18 cellular contexts compared by ENCODE assay signal in genomic region chr3:172707967-172708366, GRCh38. TPM values are rescaled to one million over a fixed set of nuclear protein-coding genes. Genes with fewer than 3 reads are reported as not detected.
DNase-seq lines count a peak whose midpoint lies in the region; ATAC-seq and TF ChIP-seq lines count a peak whose summit lies in the region.
"Had no signal": no experiment of that assay in that cellular context is flagged by ENCODE, and none has a peak within 500 bp of the region (broad histone marks: within the 10 kb centered on the region; RNA-seq: fewer than 3 reads in every experiment).

No MANE protein-coding gene starts in this region.

- in situ Hi-C loops in Caki2 (cut with HindIII; ENCODE audit: low pct_unique_long_range_greater_than_20kb, low sequenced_read_pairs), result no loop called here

- TF ChIP-seq CTCF in PC-3 (conservative IDR thresholded peaks at IDR 0.05; ENCODE audit: low read depth, low read length), result no peak
- no peak for TF ChIP-seq CTCF in epithelial cell of proximal tubule (conservative IDR thresholded peaks at IDR 0.05; ENCODE audit: low read depth, low read length)
- no peak for TF ChIP-seq CTCF in glutamatergic neuron (IDR thresholded peaks at IDR 0.05; ENCODE audit: partially characterized antibody, unreplicated experiment)

- H4K20me1 ChIP-seq in PC-3 (ENCODE audit: low read length), result peaks cover 38% of the 10 kb centered on the region

- H3K4me1 Mint-ChIP-seq in glutamatergic neuron (ENCODE audit: low read depth, unreplicated experiment), result no peaks in the 10 kb centered on the region

- no peak overlapping the region for H3K27ac ChIP-seq in PC-3 (ENCODE audit: low read length)
- H3K27ac ChIP-seq: esophagus squamous epithelium, sigmoid colon had no signal

- CTCF ChIA-PET in PC-3 (lab: Charles Lee), result interaction anchor here (0.5 kb wide), 1 partner anchor 42 kb away, joined by 4 read pairs; no protein-coding TSS in a partner anchor

- no peak overlapping the region for H3K4me3 Mint-ChIP-seq in glutamatergic neuron (ENCODE audit: unreplicated experiment)
- H3K4me3 Mint-ChIP-seq: dendritic cell treated with granulocyte-macrophage colony-stimulating factor and Interleukin-4, amounts not matched to agents 40 ng/mL and 50 ng/mL, for 4 days; T-helper 17 cell had no signal

- no peak overlapping the region for H3K27ac Mint-ChIP-seq in glutamatergic neuron (ENCODE audit: unreplicated experiment)
- H3K27ac Mint-ChIP-seq: CD4-positive, CD25-positive, alpha-beta regulatory T cell; dendritic cell treated with granulocyte-macrophage colony-stimulating factor and Interleukin-4, amounts not matched to agents 40 ng/mL and 50 ng/mL, for 4 days had no signal

- H3K27me3 Mint-ChIP-seq in glutamatergic neuron (ENCODE audit: unreplicated experiment), result no peaks in the 10 kb centered on the region
- H3K27me3 Mint-ChIP-seq: dendritic cell treated with granulocyte-macrophage colony-stimulating factor and Interleukin-4, amounts not matched to agents 40 ng/mL and 50 ng/mL, for 4 days; T-helper 17 cell had no signal

- DNase-seq in Caki2 (ENCODE audit: low read depth) (peak; percentile 64), PC-3 (peak; percentile 43), epithelial cell of proximal tubule (ENCODE audit: low read depth) (no peak), renal cortical epithelial cell (ENCODE audit: low read depth) (peak; percentile 75), glutamatergic neuron (no peak)
- no peak for DNase-seq in activated effector memory CD4-positive, alpha-beta T cell treated with Interleukin-2 at 50 U/mL for 16 hours
- DNase-seq: CD4-positive, CD25-positive, alpha-beta regulatory T cell; esophagus squamous epithelium; NCI-H2227 treated with DMSO at 0.1 percent for 48 hours; NK-92 treated with Interleukin-12 subunit alpha and Interleukin-12 subunit beta, amount 100 ng/mL, for 24 hours; sigmoid colon; stimulated activated CD4-positive, alpha-beta T cell treated with anti-CD3 and anti-CD28 coated beads, Interleukin-4, amount 100 ng/mL, for 24 hours; T-helper 17 cell had no signal

- H3K4me2 ChIP-seq in PC-3 (ENCODE audit: low read length), result peak overlapping the region; percentile 95; the same call in 1 of the 2 replicates

- no peaks in the 10 kb centered on the region for H3K36me3 Mint-ChIP-seq in glutamatergic neuron (ENCODE audit: unreplicated experiment)
- H3K36me3 Mint-ChIP-seq: CD4-positive, CD25-positive, alpha-beta regulatory T cell had no signal

- H3K36me3 ChIP-seq in PC-3 (ENCODE audit: low read depth, low read length), result no peaks in the 10 kb centered on the region
- H3K36me3 ChIP-seq: esophagus squamous epithelium, sigmoid colon, upper lobe of left lung had no signal

- intact Hi-C loops in PC-3 (cut with micrococcal nuclease), result loop anchor here (1.0 kb wide), 1 partner anchor 12 kb away; no protein-coding TSS in a partner anchor

- H3K9ac ChIP-seq in PC-3 (ENCODE audit: low read length), result no peak overlapping the region

- H3K9me3 Mint-ChIP-seq in glutamatergic neuron (ENCODE audit: unreplicated experiment), result no peaks in the 10 kb centered on the region
- H3K9me3 Mint-ChIP-seq: CD4-positive, CD25-positive, alpha-beta regulatory T cell; dendritic cell treated with granulocyte-macrophage colony-stimulating factor and Interleukin-4, amounts not matched to agents 40 ng/mL and 50 ng/mL, for 4 days; neural crest cell had no signal

- peaks cover 36% of the 10 kb centered on the region for H3K4me1 ChIP-seq in PC-3 (ENCODE audit: insufficient read depth, low read length)

- ATAC-seq in PC-3 (no peak), HG03097 (IDR thresholded peaks at IDR 0.05; ENCODE audit: low FRiP score, unreplicated experiment) (no peak)
- ATAC-seq: Right ventricle myocardium inferior, T-helper 17 cell had no signal

- H3F3A ChIP-seq in PC-3 (ENCODE audit: low read length, unreplicated experiment), result peaks cover 11% of the 10 kb centered on the region

- H3K4me3 ChIP-seq in PC-3 (ENCODE audit: low read length) (peak overlapping the region; percentile 93; the same call in 1 of the 2 replicates), epithelial cell of proximal tubule (ENCODE audit: low read depth, low read length) (peak overlapping the region; percentile 3)
- H3K4me3 ChIP-seq: esophagus squamous epithelium, sigmoid colon had no signal

- POLR2A ChIA-PET in PC-3 (lab: Charles Lee; ENCODE audit: unreplicated experiment), result interaction anchor here (1.0 kb wide), 1 partner anchor 41 kb away, joined by 8 read pairs; no protein-coding TSS in a partner anchor

- no peaks in the 10 kb centered on the region for H3K27me3 ChIP-seq in PC-3 (ENCODE audit: low read length)
- H3K27me3 ChIP-seq: esophagus squamous epithelium, sigmoid colon, upper lobe of left lung had no signal

- H2AFZ ChIP-seq in PC-3 (ENCODE audit: low read length), result no peak overlapping the region

- BruUV-seq in PC-3 (replicated peaks; lab: Mats Ljungman, UMichigan), result no TSS peak

- H3K9me2 ChIP-seq in PC-3 (replicated peaks; ENCODE audit: low read length), result no peaks in the 10 kb centered on the region

- no peaks in the 10 kb centered on the region for H3K9me3 ChIP-seq in PC-3 (ENCODE audit: low read length)
- H3K9me3 ChIP-seq: esophagus squamous epithelium, sigmoid colon, upper lobe of left lung had no signal

- H3K79me2 ChIP-seq in PC-3 (ENCODE audit: low read length), result peaks cover 78% of the 10 kb centered on the region

RNA-seq across cellular contexts. Expression of gene NCEH1, which starts 2.9 kb away (rescaled TPM):
- total RNA-seq in Caki2 (2014; rRNA removed; shearing (Covaris generic); ENCODE audit: low replicate concordance), result 22.5 and 45.2 TPM in 2 replicates
- total RNA-seq in PC-3 (2014; rRNA removed) (28.2 and 33.9 TPM in 2 replicates), epithelial cell of proximal tubule (67.1 and 72.9 TPM in 2 replicates), renal cortical epithelial cell (57.2 and 95.7 TPM in 2 replicates), glutamatergic neuron (ENCODE audit: unreplicated experiment) (1.5 TPM)

RNA-seq across cellular contexts. Expression of gene ECT2, which starts 42.6 kb away (rescaled TPM):
- total RNA-seq in Caki2 (2014; rRNA removed; shearing (Covaris generic); ENCODE audit: low replicate concordance), result 61.7 and 69.9 TPM in 2 replicates
- total RNA-seq in PC-3 (2014; rRNA removed), result 66.9 and 77.4 TPM in 2 replicates
- 98.8 and 129 TPM in 2 replicates for total RNA-seq in epithelial cell of proximal tubule
- total RNA-seq in renal cortical epithelial cell, result 61.1 and 107 TPM in 2 replicates
- total RNA-seq in glutamatergic neuron (ENCODE audit: unreplicated experiment), result 11.5 TPM

Comparison
In these comparisons a context has a peak if more than half of its experiments do, and no peak if none do; other contexts are left out.
1. DNase-seq: peak in Caki2 (single experiment), PC-3 (single experiment) and renal cortical epithelial cell (single experiment); none in epithelial cell of proximal tubule (single experiment), activated effector memory CD4-positive, alpha-beta T cell treated with Interleukin-2 at 50 U/mL for 16 hours (single experiment) and glutamatergic neuron (single experiment).